ENCODE assay signal across 34 cellular contexts in the genomic region with DNA sequence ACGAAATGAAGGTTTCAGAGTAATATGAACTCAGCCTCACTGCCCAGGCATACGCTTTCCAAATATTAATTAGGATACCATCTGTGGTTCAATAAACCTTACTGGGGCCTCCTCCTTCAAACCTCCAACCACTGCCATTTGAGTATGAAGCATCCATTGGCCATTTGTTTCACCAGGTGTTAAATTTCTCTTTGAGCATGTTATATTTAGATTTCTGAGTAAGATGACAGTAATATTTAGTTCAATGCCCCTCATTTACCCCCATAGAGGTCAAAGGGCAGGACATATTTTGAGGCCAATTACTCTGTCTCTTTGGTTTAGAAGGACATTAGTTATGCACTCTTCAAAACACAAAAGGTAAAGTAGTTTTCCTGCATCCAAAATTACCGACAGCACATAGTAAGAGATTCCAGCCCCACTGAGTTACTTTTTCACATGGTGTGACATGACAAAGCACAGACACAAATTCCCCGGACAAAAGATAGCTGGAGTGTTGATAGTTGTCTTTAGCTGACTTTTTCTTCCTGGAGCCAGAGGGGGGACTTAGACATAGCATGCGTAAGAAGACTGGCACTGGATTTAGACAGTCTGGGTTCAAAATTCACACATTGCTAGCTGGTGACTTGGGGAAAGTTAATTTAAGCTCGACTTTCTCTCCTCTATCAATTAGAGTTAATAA. TPM values are rescaled to one million over a fixed set of nuclear protein-coding genes. Genes with fewer than 3 reads are reported as not detected.
"Had no signal": no experiment of that assay in that cellular context is flagged by ENCODE, and none has a peak within 500 bp of the region (broad histone marks: within the 10 kb centered on the region; RNA-seq: fewer than 3 reads in every experiment).

No MANE protein-coding gene starts in this region.

- H3K27me3 ChIP-seq: right lobe of liver, thyroid gland had no signal

- H3K4me3 ChIP-seq: esophagus squamous epithelium, lower lobe of right lung, right lobe of liver, skin epidermis, thyroid gland, upper lobe of right lung had no signal

- H3K36me3 ChIP-seq: esophagus squamous epithelium, lower lobe of right lung, right lobe of liver, thyroid gland, upper lobe of right lung, WERI-Rb-1 had no signal

- H3K9me3 ChIP-seq: esophagus squamous epithelium, lower lobe of right lung, right lobe of liver, thyroid gland, upper lobe of right lung had no signal

- DNase-seq: activated CD4-positive, alpha-beta memory T cell treated with anti-CD3 and anti-CD28 coated beads for 36 hours; activated CD4-positive, alpha-beta T cell treated with anti-CD3 and anti-CD28 coated beads, Interleukin-2, amount 10 ng/mL, durations not matched to agents 24 days and 14 days; activated CD8-positive, alpha-beta memory T cell treated with anti-CD3 and anti-CD28 coated beads, Interleukin-2, amount 50 U/mL, for 4 hours; activated gamma-delta T cell; activated naive CD4-positive, alpha-beta T cell treated with anti-CD3 and anti-CD28 coated beads, Interleukin-2, amount 50 U/mL, for 16 hours; activated T-cell treated with anti-CD3 and anti-CD28 coated beads, Interleukin-2, amount 50 U/mL, for 24 hours; amniotic stem cell; dermis blood vessel endothelial cell; effector CD4-positive, alpha-beta T cell; esophagus squamous epithelium; foreskin melanocyte; hippocampal formation; kidney; lower lobe of right lung; mesenchymal stem cell; posterior cingulate gyrus; right lobe of liver; stimulated activated CD4-positive, alpha-beta T cell treated with anti-CD3 and anti-CD28 coated beads, Interleukin-4, amount 100 ng/mL, for 4 hours; stimulated activated CD8-positive, alpha-beta memory T cell treated with anti-CD3 and anti-CD28 coated beads, Interleukin-4, amount 100 ng/mL, for 48 hours; stimulated activated naive CD8-positive, alpha-beta T cell treated with anti-CD3 and anti-CD28 coated beads, Interleukin-15, amount 100 ng/mL, for 72 hours; substantia nigra; T-helper 17 cell; T1000; thyroid gland; upper lobe of right lung; WERI-Rb-1 had no signal

- H3K4me1 ChIP-seq: esophagus squamous epithelium, lower lobe of right lung, right lobe of liver, thyroid gland, upper lobe of right lung had no signal

- H3K27ac ChIP-seq: esophagus squamous epithelium, lower lobe of right lung, right lobe of liver, skin epidermis, thyroid gland, upper lobe of right lung, WERI-Rb-1 had no signal

- ATAC-seq: activated CD4-positive, CD25-positive, alpha-beta regulatory T cell treated with anti-CD3 and anti-CD28 coated beads, Interleukin-2, amount 50 U/mL, for 24 hours; lower lobe of right lung; natural killer cell treated with Interleukin-12 subunit alpha and Interleukin-12 subunit beta and Interleukin-15 and Interleukin-18, amount 100 ng/mL, for 72 hours; right lobe of liver; stimulated activated memory B cell treated with anti-CD40 and anti-IgM and Interleukin-4, amounts not matched to agents 10 μg/mL and 1 μg/mL and 100 μg/mL, for 72 hours; stimulated activated naive CD8-positive, alpha-beta T cell treated with anti-CD3 and anti-CD28 coated beads, Interleukin-15, amount 100 ng/mL, for 72 hours; T-helper 17 cell; upper lobe of right lung had no signal

RNA-seq across cellular contexts. Expression of a gene that starts 48.6 kb away (rescaled TPM):
- total RNA-seq: activated CD4-positive, alpha-beta memory T cell treated with anti-CD3 and anti-CD28 coated beads for 36 hours; activated CD4-positive, alpha-beta T cell treated with anti-CD3 and anti-CD28 coated beads, Interleukin-2, amount 10 ng/mL, durations not matched to agents 24 days and 14 days; activated CD8-positive, alpha-beta memory T cell treated with anti-CD3 and anti-CD28 coated beads for 36 hours; dermis blood vessel endothelial cell; esophagus squamous epithelium; glomerular endothelial cell; kidney; lower lobe of right lung; mononuclear cell; natural killer cell treated with Interleukin-12 subunit alpha and Interleukin-12 subunit beta and Interleukin-15 and Interleukin-18, amount 100 ng/mL, for 72 hours; omental fat pad; right lobe of liver; T-helper 17 cell; thyroid gland; upper lobe of right lung had no signal

RNA-seq across cellular contexts. Expression of a gene that starts 57.4 kb away (rescaled TPM):
- total RNA-seq: activated CD4-positive, alpha-beta memory T cell treated with anti-CD3 and anti-CD28 coated beads for 36 hours; activated CD4-positive, alpha-beta T cell treated with anti-CD3 and anti-CD28 coated beads, Interleukin-2, amount 10 ng/mL, durations not matched to agents 24 days and 14 days; activated CD8-positive, alpha-beta memory T cell treated with anti-CD3 and anti-CD28 coated beads for 36 hours; esophagus squamous epithelium; glomerular endothelial cell; kidney; lower lobe of right lung; mononuclear cell; natural killer cell treated with Interleukin-12 subunit alpha and Interleukin-12 subunit beta and Interleukin-15 and Interleukin-18, amount 100 ng/mL, for 72 hours; omental fat pad; right lobe of liver; T-helper 17 cell; thyroid gland; upper lobe of right lung had no signal
